8 cellular contexts compared by ENCODE assay signal in genomic region chr2:230347659-230348305, GRCh38. TPM values are rescaled to one million over a fixed set of nuclear protein-coding genes. Genes with fewer than 3 reads are reported as not detected.
DNase-seq lines count a peak whose midpoint lies in the region; ATAC-seq lines count a peak whose summit lies in the region.

No MANE protein-coding gene starts in this region.

- peak overlapping the region; percentile 61 for H3K4me3 Mint-ChIP-seq in activated CD8-positive, alpha-beta T cell treated with anti-CD3 and anti-CD28 coated beads, Interleukin-2, amount 10 ng/mL, durations not matched to agents 7 days and 5 days
- H3K4me3 Mint-ChIP-seq in memory B cell, result peak overlapping the region; percentile 55

- peaks cover 89% of the 10 kb centered on the region for H3K36me3 Mint-ChIP-seq in activated CD8-positive, alpha-beta T cell treated with anti-CD3 and anti-CD28 coated beads, Interleukin-2, amount 10 ng/mL, durations not matched to agents 7 days and 5 days (ENCODE audit: low read depth)
- H3K36me3 Mint-ChIP-seq in memory B cell, result peaks cover 53% of the 10 kb centered on the region

- H3K27ac Mint-ChIP-seq in activated CD8-positive, alpha-beta T cell treated with anti-CD3 and anti-CD28 coated beads, Interleukin-2, amount 10 ng/mL, durations not matched to agents 7 days and 5 days, result peak overlapping the region; percentile 91
- H3K27ac Mint-ChIP-seq in memory B cell, result peak overlapping the region; percentile 82

- POLR2A ChIA-PET in activated CD8-positive, alpha-beta T cell treated with anti-CD3 and anti-CD28 coated beads, Interleukin-2, amount 10 ng/mL, durations not matched to agents 7 days and 5 days (lab: Charles Lee), result interaction anchor here (1.4 to 2.8 kb wide), 4 partner anchors 14 to 128 kb away, joined by 4 to 16 read pairs (median 6); partner anchors contain the start of genes SP100 and SP110

- peak; percentile 57 for DNase-seq in activated CD8-positive, alpha-beta T cell treated with anti-CD3 and anti-CD28 coated beads, Interleukin-2, amount 10 ng/mL, durations not matched to agents 7 days and 5 days
- DNase-seq in memory B cell (ENCODE audit: low spot score in 2 of 2) (no peak), NCI-H1092 treated with DMSO at 0.1 percent for 48 hours (lab: John Stamatoyannopoulos, UW) (no peak), NCI-H2081 treated with DMSO at 0.1 percent for 48 hours (lab: John Stamatoyannopoulos, UW) (no peak), NCI-H1694 (lab: John Stamatoyannopoulos, UW) (no peak)

- CTCF ChIA-PET in activated CD8-positive, alpha-beta T cell treated with anti-CD3 and anti-CD28 coated beads, Interleukin-2, amount 10 ng/mL, durations not matched to agents 7 days and 5 days (lab: Charles Lee), result interaction anchor here (0.6 to 1.7 kb wide), 4 partner anchors 12 to 153 kb away, joined by 3 to 10 read pairs (median 3); no protein-coding TSS in a partner anchor

- peaks cover 44% of the 10 kb centered on the region for H3K9me3 Mint-ChIP-seq in activated CD8-positive, alpha-beta T cell treated with anti-CD3 and anti-CD28 coated beads, Interleukin-2, amount 10 ng/mL, durations not matched to agents 7 days and 5 days (ENCODE audit: insufficient read depth)
- peaks cover 18% of the 10 kb centered on the region for H3K9me3 Mint-ChIP-seq in memory B cell

- H3K27me3 Mint-ChIP-seq in activated CD8-positive, alpha-beta T cell treated with anti-CD3 and anti-CD28 coated beads, Interleukin-2, amount 10 ng/mL, durations not matched to agents 7 days and 5 days (ENCODE audit: low read depth), result no peaks in the 10 kb centered on the region
- no peaks in the 10 kb centered on the region for H3K27me3 Mint-ChIP-seq in memory B cell

- peak; percentile 62 for ATAC-seq in GM18498 (IDR thresholded peaks at IDR 0.05; ENCODE audit: unreplicated experiment)
- ATAC-seq in HG02885 (IDR thresholded peaks at IDR 0.05; ENCODE audit: poor library complexity, unreplicated experiment), result peak; percentile 69
- peak; percentile 65 for ATAC-seq in activated CD8-positive, alpha-beta T cell treated with anti-CD3 and anti-CD28 coated beads, Interleukin-2, amount 10 ng/mL, durations not matched to agents 7 days and 5 days
- ATAC-seq in memory B cell (ENCODE audit: low read depth), result peak; percentile 65
- ATAC-seq in GM18517 (IDR thresholded peaks at IDR 0.05; ENCODE audit: unreplicated experiment), result no peak

- peaks cover 72% of the 10 kb centered on the region for H3K4me1 Mint-ChIP-seq in activated CD8-positive, alpha-beta T cell treated with anti-CD3 and anti-CD28 coated beads, Interleukin-2, amount 10 ng/mL, durations not matched to agents 7 days and 5 days (ENCODE audit: low read depth)
- peaks cover 42% of the 10 kb centered on the region for H3K4me1 Mint-ChIP-seq in memory B cell

RNA-seq across cellular contexts. Expression of gene SP140L, which starts 20.8 kb away (rescaled TPM):
- total RNA-seq in activated CD8-positive, alpha-beta T cell treated with anti-CD3 and anti-CD28 coated beads, Interleukin-2, amount 10 ng/mL, durations not matched to agents 7 days and 5 days, result 10 to 100 TPM; 90.5 to 96.2 TPM
